ENCODE assay signal across 20 cellular contexts in the genomic region with DNA sequence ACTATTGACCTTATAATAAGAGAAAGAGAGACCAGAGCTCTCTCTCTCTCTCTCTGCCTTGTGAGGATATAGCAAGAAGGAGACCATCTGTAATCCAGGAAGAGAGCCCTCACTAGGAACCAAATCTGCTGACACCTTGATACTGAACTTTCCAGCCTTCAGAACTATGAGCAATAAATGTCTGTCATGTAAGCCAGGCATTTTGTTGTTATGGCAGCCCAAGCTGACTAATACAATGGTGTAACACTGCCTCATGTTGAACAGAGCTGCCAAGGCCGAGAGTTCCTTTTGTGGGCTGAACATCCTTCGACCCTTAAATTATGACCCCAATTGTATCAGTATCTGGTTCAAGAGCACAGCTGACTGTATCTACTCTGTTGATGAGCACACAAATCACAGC.
"Had no signal": no experiment of that assay in that cellular context is flagged by ENCODE, and none has a peak within 500 bp of the region (broad histone marks: within the 10 kb centered on the region; RNA-seq: fewer than 3 reads in every experiment).

No MANE protein-coding gene starts in this region.

- H3K27ac Mint-ChIP-seq: activated CD4-positive, alpha-beta T cell treated with anti-CD3 and anti-CD28 coated beads, Interleukin-2, amount 10 ng/mL, durations not matched to agents 24 days and 14 days; activated CD8-positive, alpha-beta T cell treated with anti-CD3 and anti-CD28 coated beads for 36 hours; activated naive CD4-positive, alpha-beta T cell treated with anti-CD3 and anti-CD28 coated beads, Interleukin-2, amount 50 U/mL, for 24 hours; endodermal cell; natural killer cell; T-helper 17 cell had no signal

- H3K4me3 Mint-ChIP-seq: activated CD4-positive, alpha-beta T cell treated with anti-CD3 and anti-CD28 coated beads, Interleukin-2, amount 10 ng/mL, durations not matched to agents 24 days and 14 days; activated CD8-positive, alpha-beta T cell treated with anti-CD3 and anti-CD28 coated beads for 36 hours; activated naive CD4-positive, alpha-beta T cell treated with anti-CD3 and anti-CD28 coated beads, Interleukin-2, amount 50 U/mL, for 24 hours; endodermal cell; natural killer cell; T-helper 17 cell had no signal

- H3K36me3 Mint-ChIP-seq: activated naive CD4-positive, alpha-beta T cell treated with anti-CD3 and anti-CD28 coated beads, Interleukin-2, amount 50 U/mL, for 24 hours; natural killer cell had no signal

- ATAC-seq: activated CD8-positive, alpha-beta T cell treated with anti-CD3 and anti-CD28 coated beads for 36 hours; left ventricle myocardium superior; natural killer cell; T-helper 17 cell had no signal

- H3K27me3 ChIP-seq: sigmoid colon, testis, uterus had no signal

- DNase-seq: activated CD4-positive, alpha-beta T cell treated with anti-CD3 and anti-CD28 coated beads, Interleukin-2, amount 10 ng/mL, durations not matched to agents 24 days and 14 days; activated CD8-positive, alpha-beta T cell treated with anti-CD3 and anti-CD28 coated beads for 36 hours; activated gamma-delta T cell treated with Interleukin-2 at 50 U/mL for 16 hours; aorta; endodermal cell; foreskin melanocyte; left ventricle myocardium superior; midbrain; natural killer cell; sigmoid colon; stimulated activated CD4-positive, alpha-beta T cell treated with anti-CD3 and anti-CD28 coated beads, Interleukin-2, amount 100 ng/mL, for 48 hours; stimulated activated CD8-positive, alpha-beta memory T cell treated with anti-CD3 and anti-CD28 coated beads, Interleukin-4, amount 100 ng/mL, for 48 hours; stimulated activated naive CD4-positive, alpha-beta T cell; T-helper 17 cell; testis; uterus had no signal

- H3K4me1 Mint-ChIP-seq: activated CD4-positive, alpha-beta T cell treated with anti-CD3 and anti-CD28 coated beads, Interleukin-2, amount 10 ng/mL, durations not matched to agents 24 days and 14 days; activated naive CD4-positive, alpha-beta T cell treated with anti-CD3 and anti-CD28 coated beads, Interleukin-2, amount 50 U/mL, for 24 hours; endodermal cell; natural killer cell; T-helper 17 cell had no signal

- H3K4me3 ChIP-seq: coronary artery, sigmoid colon, smooth muscle cell, testis, uterus had no signal

- H3K27ac ChIP-seq: coronary artery, epithelial cell of prostate, sigmoid colon, testis, uterus had no signal

- H3K27me3 Mint-ChIP-seq: activated CD4-positive, alpha-beta T cell treated with anti-CD3 and anti-CD28 coated beads, Interleukin-2, amount 10 ng/mL, durations not matched to agents 24 days and 14 days; activated CD8-positive, alpha-beta T cell treated with anti-CD3 and anti-CD28 coated beads for 36 hours; activated naive CD4-positive, alpha-beta T cell treated with anti-CD3 and anti-CD28 coated beads, Interleukin-2, amount 50 U/mL, for 24 hours; T-helper 17 cell had no signal

- H3K9me3 Mint-ChIP-seq: activated CD4-positive, alpha-beta T cell treated with anti-CD3 and anti-CD28 coated beads, Interleukin-2, amount 10 ng/mL, durations not matched to agents 24 days and 14 days; activated CD8-positive, alpha-beta T cell treated with anti-CD3 and anti-CD28 coated beads for 36 hours; activated naive CD4-positive, alpha-beta T cell treated with anti-CD3 and anti-CD28 coated beads, Interleukin-2, amount 50 U/mL, for 24 hours; endodermal cell had no signal

- H3K4me1 ChIP-seq: sigmoid colon, testis, uterus had no signal

- H3K9me3 ChIP-seq: sigmoid colon, testis, uterus had no signal

- H3K36me3 ChIP-seq: sigmoid colon, uterus had no signal
